In genomic region chr9:91943447-91943846, GRCh38 we compare ENCODE assay signal across 25 cellular contexts. TPM values are rescaled to one million over a fixed set of nuclear protein-coding genes. Genes with fewer than 3 reads are reported as not detected.
"Had no signal": no experiment of that assay in that cellular context is flagged by ENCODE, and none has a peak within 500 bp of the region (broad histone marks: within the 10 kb centered on the region; RNA-seq: fewer than 3 reads in every experiment).

No MANE protein-coding gene starts in this region.

- H3K9me3 ChIP-seq: mucosa of descending colon, prostate gland, right atrium auricular region, testis, tibial artery, upper lobe of right lung, uterus had no signal

- H3K27ac ChIP-seq: dorsolateral prefrontal cortex, epithelial cell of prostate, prostate gland, right atrium auricular region, testis, tibial artery, upper lobe of right lung had no signal

- DNase-seq: dorsolateral prefrontal cortex; effector CD4-positive, alpha-beta T cell; foreskin fibroblast; kidney; mucosa of descending colon; naive thymus-derived CD4-positive, alpha-beta T cell; nephron progenitor cell; nucleus accumbens; stimulated activated CD4-positive, alpha-beta T cell treated with anti-CD3 and anti-CD28 coated beads, Interleukin-2, amount 100 ng/mL, for 24 hours; stimulated activated CD4-positive, alpha-beta T cell treated with anti-CD3 and anti-CD28 coated beads, Interleukin-4, amount 100 ng/mL, for 24 hours; stimulated activated naive CD8-positive, alpha-beta T cell treated with anti-CD3 and anti-CD28 coated beads, Interleukin-15, Interleukin-2, amounts not matched to agents 100 U/mL and 50 U/mL, for 24 hours; substantia nigra; testis; tibial artery; upper lobe of right lung; uterus had no signal

- ATAC-seq: left lobe of liver; mucosa of descending colon; naive thymus-derived CD4-positive, alpha-beta T cell; sciatic nerve; stimulated activated memory B cell treated with anti-CD40 and anti-IgM and Interleukin-4, amounts not matched to agents 10 μg/mL and 1 μg/mL and 100 μg/mL, for 72 hours; stimulated activated naive CD8-positive, alpha-beta T cell treated with anti-CD3 and anti-CD28 coated beads, Interleukin-15, Interleukin-2, amounts not matched to agents 100 U/mL and 50 U/mL, for 24 hours; upper lobe of right lung had no signal

- H3K36me3 ChIP-seq: prostate gland, right atrium auricular region, tibial artery, upper lobe of right lung, uterus had no signal

- H3K27ac Mint-ChIP-seq: memory B cell; naive thymus-derived CD4-positive, alpha-beta T cell; nephron progenitor cell; stimulated activated memory B cell treated with anti-CD40 and anti-IgM and Interleukin-4, amounts not matched to agents 10 μg/mL and 1 μg/mL and 100 μg/mL, for 72 hours had no signal

- H3K4me1 Mint-ChIP-seq: memory B cell; stimulated activated memory B cell treated with anti-CD40 and anti-IgM and Interleukin-4, amounts not matched to agents 10 μg/mL and 1 μg/mL and 100 μg/mL, for 72 hours had no signal

- H3K4me3 Mint-ChIP-seq: memory B cell; mesothelial cell of epicardium; naive thymus-derived CD4-positive, alpha-beta T cell; nephron progenitor cell; stimulated activated memory B cell treated with anti-CD40 and anti-IgM and Interleukin-4, amounts not matched to agents 10 μg/mL and 1 μg/mL and 100 μg/mL, for 72 hours had no signal

- H3K36me3 Mint-ChIP-seq: memory B cell; stimulated activated memory B cell treated with anti-CD40 and anti-IgM and Interleukin-4, amounts not matched to agents 10 μg/mL and 1 μg/mL and 100 μg/mL, for 72 hours had no signal

- H3K4me3 ChIP-seq: dorsolateral prefrontal cortex, lung, mucosa of descending colon, prostate gland, right atrium auricular region, testis, tibial artery, upper lobe of right lung, uterus had no signal

- H3K27me3 ChIP-seq: right atrium auricular region, testis, uterus had no signal

RNA-seq across cellular contexts. Expression of gene ROR2, which starts 6.6 kb away (rescaled TPM):
- polyA plus RNA-seq: naive thymus-derived CD4-positive, alpha-beta T cell had no signal
